ENCODE assay signal across 23 cellular contexts in the genomic region with DNA sequence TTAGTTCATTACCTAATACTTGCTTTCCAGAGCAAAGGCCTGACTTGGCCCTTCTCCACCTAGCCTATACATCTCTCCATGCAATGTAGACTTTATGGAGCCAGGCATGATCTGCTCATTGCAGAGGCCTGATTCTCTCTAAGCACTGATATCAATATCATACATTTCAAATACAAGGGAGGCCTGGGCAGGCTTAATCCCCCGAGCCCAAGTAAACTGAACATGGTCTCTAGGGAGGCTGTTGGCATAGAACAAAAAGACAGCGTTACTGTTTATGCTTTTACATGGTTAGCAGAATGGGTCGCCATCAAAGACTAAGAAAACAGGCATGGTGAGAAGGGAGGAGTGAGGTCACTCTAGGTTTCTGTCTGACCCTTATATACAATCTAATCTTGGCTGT.
"Had no signal": no experiment of that assay in that cellular context is flagged by ENCODE, and none has a peak within 500 bp of the region (broad histone marks: within the 10 kb centered on the region; RNA-seq: fewer than 3 reads in every experiment).

No MANE protein-coding gene starts in this region.

- H3K4me3 ChIP-seq: body of pancreas, left lung, lung, ovary, prostate gland, testis, vagina had no signal

- H3K4me1 ChIP-seq: body of pancreas, foreskin keratinocyte, left lung, prostate gland, testis had no signal

- H3K9me3 Mint-ChIP-seq: activated CD4-positive, alpha-beta memory T cell treated with anti-CD3 and anti-CD28 coated beads, Interleukin-2, amount 10 ng/mL, durations not matched to agents 7 days and 5 days; activated CD4-positive, alpha-beta T cell treated with anti-CD3 and anti-CD28 coated beads, Interleukin-2, amount 10 ng/mL, durations not matched to agents 24 days and 14 days; activated naive CD8-positive, alpha-beta T cell treated with anti-CD3 and anti-CD28 coated beads, Interleukin-2, amount 50 U/mL, for 24 hours; dendritic cell treated with granulocyte-macrophage colony-stimulating factor and Interleukin-4, amounts not matched to agents 40 ng/mL and 50 ng/mL, for 4 days; natural killer cell had no signal

- H3K36me3 ChIP-seq: left lung, neutrophil, ovary, prostate gland, vagina had no signal

- H3K27ac Mint-ChIP-seq: activated CD4-positive, alpha-beta memory T cell treated with anti-CD3 and anti-CD28 coated beads, Interleukin-2, amount 10 ng/mL, durations not matched to agents 7 days and 5 days; activated CD4-positive, alpha-beta T cell treated with anti-CD3 and anti-CD28 coated beads, Interleukin-2, amount 10 ng/mL, durations not matched to agents 24 days and 14 days; activated naive CD8-positive, alpha-beta T cell treated with anti-CD3 and anti-CD28 coated beads, Interleukin-2, amount 50 U/mL, for 24 hours; dendritic cell treated with granulocyte-macrophage colony-stimulating factor and Interleukin-4, amounts not matched to agents 40 ng/mL and 50 ng/mL, for 4 days; natural killer cell had no signal

- H3K36me3 Mint-ChIP-seq: natural killer cell had no signal

- H3K4me1 Mint-ChIP-seq: activated CD4-positive, alpha-beta memory T cell treated with anti-CD3 and anti-CD28 coated beads, Interleukin-2, amount 10 ng/mL, durations not matched to agents 7 days and 5 days; activated CD4-positive, alpha-beta T cell treated with anti-CD3 and anti-CD28 coated beads, Interleukin-2, amount 10 ng/mL, durations not matched to agents 24 days and 14 days; activated naive CD8-positive, alpha-beta T cell treated with anti-CD3 and anti-CD28 coated beads, Interleukin-2, amount 50 U/mL, for 24 hours; natural killer cell had no signal

- DNase-seq: activated CD4-positive, alpha-beta memory T cell treated with anti-CD3 and anti-CD28 coated beads, Interleukin-2, amount 10 ng/mL, durations not matched to agents 7 days and 5 days; activated CD4-positive, alpha-beta T cell treated with anti-CD3 and anti-CD28 coated beads, Interleukin-2, amount 10 ng/mL, durations not matched to agents 24 days and 14 days; activated gamma-delta T cell; activated naive CD4-positive, alpha-beta T cell treated with anti-CD3 and anti-CD28 coated beads, Interleukin-2, amount 50 U/mL, for 16 hours; activated naive CD8-positive, alpha-beta T cell treated with anti-CD3 and anti-CD28 coated beads, Interleukin-2, amount 50 U/mL, for 24 hours; activated T-cell treated with anti-CD3 and anti-CD28 coated beads for 4 hours; body of pancreas; effector CD8-positive, alpha-beta T cell; foreskin keratinocyte; hippocampal formation; kidney glomerular epithelial cell; left lung; natural killer cell; ovary; stimulated activated CD4-positive, alpha-beta T cell treated with anti-CD3 and anti-CD28 coated beads, Interleukin-4, amount 100 ng/mL, for 1 hour; stimulated activated naive CD4-positive, alpha-beta T cell; testis; trophoblast cell had no signal

- H3K4me3 Mint-ChIP-seq: activated CD4-positive, alpha-beta memory T cell treated with anti-CD3 and anti-CD28 coated beads, Interleukin-2, amount 10 ng/mL, durations not matched to agents 7 days and 5 days; activated CD4-positive, alpha-beta T cell treated with anti-CD3 and anti-CD28 coated beads, Interleukin-2, amount 10 ng/mL, durations not matched to agents 24 days and 14 days; activated naive CD8-positive, alpha-beta T cell treated with anti-CD3 and anti-CD28 coated beads, Interleukin-2, amount 50 U/mL, for 24 hours; dendritic cell treated with granulocyte-macrophage colony-stimulating factor and Interleukin-4, amounts not matched to agents 40 ng/mL and 50 ng/mL, for 4 days; natural killer cell had no signal

- H3K27ac ChIP-seq: body of pancreas, foreskin keratinocyte, left lung, neutrophil, ovary, prostate gland, testis had no signal

- H3K27me3 Mint-ChIP-seq: dendritic cell treated with granulocyte-macrophage colony-stimulating factor and Interleukin-4, amounts not matched to agents 40 ng/mL and 50 ng/mL, for 4 days had no signal

- H3K9me3 ChIP-seq: body of pancreas, left lung, neutrophil, ovary, prostate gland, testis, vagina had no signal

- H3K27me3 ChIP-seq: body of pancreas, foreskin keratinocyte, left lung, neutrophil, ovary, testis, vagina had no signal
